ENCODE assay signal across 8 cellular contexts in genomic region chr11:18706330-18707243, GRCh38. TPM values are rescaled to one million over a fixed set of nuclear protein-coding genes. Genes with fewer than 3 reads are reported as not detected.
DNase-seq lines count a peak whose midpoint lies in the region; TF ChIP-seq lines count a peak whose summit lies in the region.

No MANE protein-coding gene starts in this region.

- WGBS in ovary, 3 donors: 5 to 18% (median 7%) methylated on average over 34 of the region's 34 CpGs

- H3K9me3 ChIP-seq in ovary: no peaks in the 10 kb centered on the region

- H3K36me3 ChIP-seq in ovary: no peaks in the 10 kb centered on the region

- no peak for TF ChIP-seq POLR2A in ovary (IDR thresholded peaks at IDR 0.05)

- H3K4me3 ChIP-seq in AG10803 (ENCODE audit: low read length) (peak overlapping the region; percentile 48), ovary (peak overlapping the region; percentile 71)

- H3K27me3 ChIP-seq in ovary: no peaks in the 10 kb centered on the region

- H3K27ac ChIP-seq in ovary: peak overlapping the region; percentile 31 to 52

- intact Hi-C loops in ovary (cut with DNase I): loop anchor here in 1 of 4 donors (10.0 kb wide), 1 partner anchor 72 kb away; the partner anchor contains the start of gene SPTY2D1

- H3K4me1 ChIP-seq in ovary (ENCODE audit: insufficient read depth): peaks cover 9% of the 10 kb centered on the region

- no peak for DNase-seq in AG10803 (ENCODE audit: low read depth)
- peak; percentile 73 for DNase-seq in GM20000 (ENCODE audit: low spot score)
- peak; percentile 55 for DNase-seq in NCI-H510A (lab: John Stamatoyannopoulos, UW)
- DNase-seq in activated naive CD4-positive, alpha-beta T cell treated with Interleukin-2 at 50 U/mL for 16 hours: peak; percentile 47
- peak; percentile 87 for DNase-seq in germinal center (ENCODE audit: low spot score)
- DNase-seq in ovary: peak; percentile 79 to 85 (median 82)
- DNase-seq in 8988T: no peak
- no peak for DNase-seq in putamen (ENCODE audit: low spot score)

- TF ChIP-seq CTCF in AG10803 (conservative IDR thresholded peaks at IDR 0.05; ENCODE audit: low read length) (no peak), GM20000 (IDR thresholded peaks at IDR 0.05; ENCODE audit: extremely low read depth, missing control alignments) (no peak), ovary (IDR thresholded peaks at IDR 0.05) (no peak)

- no peak for TF ChIP-seq EP300 in ovary (IDR thresholded peaks at IDR 0.05)

RNA-seq across cellular contexts. Expression of gene TMEM86A, which starts 8.0 kb away (rescaled TPM):
- total RNA-seq in ovary: 10 to 100 TPM in 5 of 7 donors, 1 to 10 TPM in 2; 8.4 to 18.2 (median 14.9) TPM
- 10 to 100 TPM; 10.2 to 11.5 TPM for polyA plus RNA-seq in ovary

RNA-seq across cellular contexts. Expression of gene IGSF22, which starts 19.4 kb away (rescaled TPM):
- total RNA-seq in ovary: 1 to 10 TPM in 5 of 7 donors, under 1 TPM in 1, not detected in 1; 0.11 to 1.5 (median 1.1) TPM
- under 1 TPM; 0.13 to 0.24 TPM for polyA plus RNA-seq in ovary

Comparison
In these comparisons a context has a peak if more than half of its experiments do, and no peak if none do; other contexts are left out.
1. DNase-seq: peak in GM20000 (single experiment), NCI-H510A (single experiment), activated naive CD4-positive, alpha-beta T cell treated with Interleukin-2 at 50 U/mL for 16 hours (single experiment), germinal center (single experiment) and ovary (5 of 5); none in AG10803 (single experiment), 8988T (single experiment) and putamen (single experiment).